21 cellular contexts compared by ENCODE assay signal in the genomic region with DNA sequence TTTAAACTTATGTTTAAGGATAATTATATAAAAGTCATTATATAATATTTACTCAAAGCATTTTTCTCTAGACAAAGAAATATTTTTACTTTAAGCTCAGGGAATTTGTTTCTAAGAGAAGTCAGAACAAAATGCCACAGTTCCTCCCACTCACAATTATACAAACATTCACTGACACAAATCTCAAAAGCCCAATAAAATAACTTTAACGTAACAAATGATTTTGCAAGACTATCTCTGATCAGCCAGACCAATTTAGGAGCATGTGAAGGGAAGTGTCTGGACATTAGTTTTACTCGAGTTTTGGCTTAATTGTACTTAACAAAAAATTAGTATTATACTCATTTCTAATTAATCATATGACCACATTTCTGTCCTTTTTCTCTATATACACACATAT.
"Had no signal": no experiment of that assay in that cellular context is flagged by ENCODE, and none has a peak within 500 bp of the region (broad histone marks: within the 10 kb centered on the region; RNA-seq: fewer than 3 reads in every experiment).

No MANE protein-coding gene starts in this region.

- H3K4me3 ChIP-seq: body of pancreas, colonic mucosa, dorsolateral prefrontal cortex, heart right ventricle, mucosa of descending colon, right lobe of liver, tibial nerve had no signal

- H3K9me3 ChIP-seq: body of pancreas, colonic mucosa, heart right ventricle, mucosa of descending colon, right lobe of liver, tibial nerve had no signal

- DNase-seq: activated CD4-positive, alpha-beta T cell treated with anti-CD3 and anti-CD28 coated beads for 36 hours; activated CD4-positive, CD25-positive, alpha-beta regulatory T cell; activated naive CD4-positive, alpha-beta T cell; activated T-cell treated with anti-CD3 and anti-CD28 coated beads for 4 hours; activated T-cell treated with anti-CD3 and anti-CD28 coated beads, Interleukin-2, amount 50 U/mL, for 72 hours; aorta; body of pancreas; cerebellar nuclear complex; colonic mucosa; dorsolateral prefrontal cortex; effector memory CD4-positive, alpha-beta T cell; erythroblast; foreskin keratinocyte; heart right ventricle; left ventricle myocardium superior; mucosa of descending colon; right lobe of liver; stimulated activated CD4-positive, alpha-beta T cell treated with anti-CD3 and anti-CD28 coated beads, Interleukin-15, amount 100 ng/mL, for 24 hours; stimulated activated CD4-positive, alpha-beta T cell treated with anti-CD3 and anti-CD28 coated beads, Interleukin-2, amount 100 ng/mL, for 24 hours; stimulated activated naive CD4-positive, alpha-beta T cell had no signal

- H3K36me3 ChIP-seq: colonic mucosa had no signal

- H3K4me1 ChIP-seq: body of pancreas, colonic mucosa, foreskin keratinocyte, heart right ventricle, right lobe of liver had no signal

- H3K27ac ChIP-seq: body of pancreas, colonic mucosa, dorsolateral prefrontal cortex, foreskin keratinocyte, heart right ventricle, right lobe of liver, tibial nerve had no signal

- H3K27me3 ChIP-seq: body of pancreas, colonic mucosa, dorsolateral prefrontal cortex, foreskin keratinocyte, heart right ventricle, right lobe of liver, tibial nerve had no signal
